ENCODE assay signal across 1 cellular context in genomic region chr9:93132946-93133640, GRCh38.
TF ChIP-seq lines count a peak whose summit lies in the region.

No MANE protein-coding gene starts in this region.

TF ChIP-seq in endothelial cell of umbilical vein, 7 proteins besides CTCF, POLR2A, EP300 and RAD21:
- no peak for TF ChIP-seq EZH2 (IDR thresholded peaks at IDR 0.05; ENCODE audit: borderline replicate concordance, low read depth, low read length, severe bottlenecking)
- no peak for TF ChIP-seq MAX (IDR thresholded peaks at IDR 0.05; ENCODE audit: insufficient read depth, insufficient read length)
- TF ChIP-seq POLR2AphosphoS5 (IDR thresholded peaks at IDR 0.05; ENCODE audit: insufficient read depth, low read depth, low read length) = no peak
- no peak for TF ChIP-seq FOS (IDR thresholded peaks at IDR 0.05; ENCODE audit: borderline replicate concordance, insufficient read depth, low read length)
- TF ChIP-seq GATA2 (IDR thresholded peaks at IDR 0.05; ENCODE audit: insufficient read depth, insufficient read length, low read depth, low read length) = no peak
- TF ChIP-seq MYC (IDR thresholded peaks at IDR 0.05; ENCODE audit: low read depth, low read length) = no peak
- no peak for TF ChIP-seq JUN (IDR thresholded peaks at IDR 0.05; ENCODE audit: borderline replicate concordance, insufficient read depth, insufficient read length, low read depth)
